ENCODE assay signal across 37 cellular contexts in genomic region chr7:77248154-77248553, GRCh38. TPM values are rescaled to one million over a fixed set of nuclear protein-coding genes. Genes with fewer than 3 reads are reported as not detected.
"Had no signal": no experiment of that assay in that cellular context is flagged by ENCODE, and none has a peak within 500 bp of the region (broad histone marks: within the 10 kb centered on the region; RNA-seq: fewer than 3 reads in every experiment).

No MANE protein-coding gene starts in this region.

- H3K36me3 ChIP-seq: MG63 had no signal

- H3K9me3 ChIP-seq: MG63 had no signal

- H3K27me3 ChIP-seq: MG63 had no signal

- DNase-seq: Karpas-422, Kasumi-1, MG63, MM.1S, MV-4-11, NCI-H1048, NCI-H1092, NCI-H1092 treated with DMSO at 0.1 percent for 48 hours, NCI-H1105, NCI-H1105 treated with DMSO at 0.1 percent for 48 hours, NCI-H1417, NCI-H1417 treated with DMSO at 0.1 percent for 48 hours, NCI-H1436, NCI-H1436 treated with DMSO at 0.1 percent for 48 hours, NCI-H146, NCI-H1694, NCI-H1694 treated with DMSO at 0.1 percent for 48 hours, NCI-H187, NCI-H187 treated with DMSO at 0.1 percent for 48 hours, NCI-H1930, NCI-H2029, NCI-H2029 treated with DMSO at 0.1 percent for 48 hours, NCI-H2081, NCI-H2081 treated with DMSO at 0.1 percent for 48 hours, NCI-H2107, NCI-H2171, NCI-H2171 treated with DMSO at 0.1 percent for 48 hours, NCI-H2227 treated with DMSO at 0.1 percent for 48 hours, NCI-H226, NCI-H345, NCI-H446, NCI-H446 treated with DMSO at 0.1 percent for 48 hours, NCI-H510A, NCI-H510A treated with DMSO at 0.1 percent for 48 hours, NCI-H524 had no signal

- H3K4me3 ChIP-seq: MG63 had no signal

RNA-seq across cellular contexts. Expression of gene FGL2, which starts 48.5 kb away (rescaled TPM):
- total RNA-seq: M059J, MCF 10A had no signal
